In genomic region chr7:92448185-92448747, GRCh38 we compare ENCODE assay signal across 8 cellular contexts. TPM values are rescaled to one million over a fixed set of nuclear protein-coding genes. Genes with fewer than 3 reads are reported as not detected.
DNase-seq lines count a peak whose midpoint lies in the region; FAIRE-seq and TF ChIP-seq lines count a peak whose summit lies in the region.

No MANE protein-coding gene starts in this region.

- FAIRE-seq in H54 (lab: Jason Lieb, UNC), result no peak

- peak overlapping the region; percentile 77 for H3K4me3 ChIP-seq in skeletal muscle cell (ENCODE audit: low read depth, low read length)

- TF ChIP-seq POLR2A in H54 (IDR thresholded peaks at IDR 0.05; ENCODE audit: low read depth, low read length), result no peak

- peak overlapping the region; percentile 68 for H3K27ac ChIP-seq in angular gyrus (ENCODE audit: low read depth, low read length)

- peak; percentile 14 for DNase-seq in GM04504 (ENCODE audit: low read depth)
- peak; percentile 30 for DNase-seq in H54 (ENCODE audit: insufficient read length, low spot score)
- DNase-seq in LHCN-M2 (ENCODE audit: low read depth), result peak; percentile 62
- DNase-seq in SW480 (ENCODE audit: low spot score), result peak; percentile 87
- DNase-seq in hippocampal formation (lab: John Stamatoyannopoulos, UW), result peak; percentile 26 to 58
- peak; percentile 6 for DNase-seq in skeletal muscle cell (ENCODE audit: low read depth)
- no peak for DNase-seq in cerebellar nuclear complex (lab: John Stamatoyannopoulos, UW)

RNA-seq across cellular contexts. Expression of gene GATAD1, which starts 1.0 kb away (rescaled TPM):
- 24.1 and 29.5 TPM in 2 replicates for total RNA-seq in LHCN-M2 (2014; rRNA removed)
- 9.1 TPM for polyA plus RNA-seq in LHCN-M2 (2012)

RNA-seq across cellular contexts. Expression of gene ERVW-1, which starts 29.5 kb away (rescaled TPM):
- not detected in 2 replicates for total RNA-seq in LHCN-M2 (2014; rRNA removed)
- polyA plus RNA-seq in LHCN-M2 (2012), result 0.10 TPM

Comparison
In these comparisons a context has a peak if more than half of its experiments do, and no peak if none do; other contexts are left out.
1. DNase-seq: peak in GM04504 (single experiment), H54 (single experiment), LHCN-M2 (single experiment), SW480 (single experiment), hippocampal formation (2 of 2) and skeletal muscle cell (single experiment); none in cerebellar nuclear complex (0 of 2).